ENCODE assay signal across 15 cellular contexts in the genomic region with DNA sequence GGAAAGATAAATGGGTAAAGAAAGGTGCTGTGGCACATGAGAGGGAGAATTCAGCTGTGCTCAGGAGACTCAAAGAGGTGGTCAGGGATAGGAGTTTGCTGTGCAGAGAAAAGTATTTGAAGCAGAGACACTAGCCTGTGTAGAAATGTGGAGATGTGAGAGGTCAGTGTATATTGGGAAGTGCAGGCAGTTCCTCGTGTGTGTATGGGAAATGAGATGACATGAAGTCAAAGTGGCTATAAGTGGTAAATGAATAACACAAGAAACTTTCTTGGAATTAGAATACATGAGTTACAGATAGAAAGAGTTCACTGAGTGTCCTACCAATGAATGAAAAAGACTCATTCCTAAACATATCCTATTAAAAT. TPM values are rescaled to one million over a fixed set of nuclear protein-coding genes. Genes with fewer than 3 reads are reported as not detected.
A peak's percentile ranks its signal among the peaks of the same experiment; 100 is the strongest.
DNase-seq lines count a peak whose midpoint lies in the region; ATAC-seq, FAIRE-seq and TF ChIP-seq lines count a peak whose summit lies in the region.
"Had no signal": no experiment of that assay in that cellular context is flagged by ENCODE, and none has a peak within 500 bp of the region (broad histone marks: within the 10 kb centered on the region; RNA-seq: fewer than 3 reads in every experiment).

No MANE protein-coding gene starts in this region.

- CTCF ChIA-PET in K562 (lab: Yijun Ruan, JAX; ENCODE audit: low intra/inter-chr PET ratio): no interaction called here

- no peak overlapping the region for H3K4me3 Mint-ChIP-seq in activated CD4-positive, alpha-beta T cell treated with anti-CD3 and anti-CD28 coated beads, Interleukin-2, amount 10 ng/mL, durations not matched to agents 24 days and 14 days
- H3K4me3 Mint-ChIP-seq: B cell; T-helper 2 cell treated with Interferon-gamma antibody and Interleukin-4, amounts not matched to agents 5 μg/mL and 100 μg/mL, for 36 hours had no signal

- no peak for FAIRE-seq in K562 (lab: Jason Lieb, UNC)

- H3K79me2 ChIP-seq in K562 (ENCODE audit: control insufficient read depth, insufficient read depth, low read length): peaks cover 93% of the 10 kb centered on the region

- H2AFZ ChIP-seq in K562 (ENCODE audit: low read depth, low read length): no peak overlapping the region

- no peak overlapping the region for H3K27ac ChIP-seq in K562 (ENCODE audit: extremely low read depth, low read depth, low read length)
- peak overlapping the region; percentile 74 for H3K27ac ChIP-seq in right cardiac atrium (ENCODE audit: low read length)
- peak overlapping the region; percentile 75 for H3K27ac ChIP-seq in skeletal muscle tissue (ENCODE audit: low read depth, low read length)

- in situ Hi-C loops in K562 (cut with MboI): no loop called here

- no peak for TF ChIP-seq EP300 in K562 (IDR thresholded peaks at IDR 0.05; ENCODE audit: low read length)

- H3K9me1 ChIP-seq in K562 (ENCODE audit: control insufficient read depth, insufficient read depth, low read length): no peaks in the 10 kb centered on the region

- no peaks in the 10 kb centered on the region for H3K9me3 ChIP-seq in K562 (replicated peaks; ENCODE audit: control insufficient read depth, insufficient read depth, low read depth, low read length)
- H3K9me3 ChIP-seq in right cardiac atrium (ENCODE audit: control insufficient read depth, low read length): no peaks in the 10 kb centered on the region
- no peaks in the 10 kb centered on the region for H3K9me3 ChIP-seq in skeletal muscle tissue (ENCODE audit: control insufficient read depth in 3 of 3, low read length in 3 of 3)

- H3K9ac ChIP-seq in K562 (ENCODE audit: insufficient read depth in 1 of 2, low read depth in 2 of 2, low read length in 2 of 2) (no peak overlapping the region), skeletal muscle tissue (ENCODE audit: low read depth in 1 of 3, low read length in 3 of 3) (peak overlapping the region in 2 of 3 donors; percentile 39 to 48)

- peak; percentile 86 for DNase-seq in EH (ENCODE audit: low read depth)
- DNase-seq in K562 (ENCODE audit: extremely low read depth in 1 of 4, low spot score in 3 of 4): no peak
- DNase-seq in right cardiac atrium: no peak
- no peak for DNase-seq in HuH-7 (ENCODE audit: low spot score)
- no peak for DNase-seq in activated CD4-positive, alpha-beta T cell treated with anti-CD3 and anti-CD28 coated beads, Interleukin-2, amount 10 ng/mL, durations not matched to agents 24 days and 14 days
- DNase-seq: activated CD4-positive, alpha-beta T cell treated with anti-CD3 and anti-CD28 coated beads, Interleukin-2, amount 50 U/mL, for 48 hours; effector CD4-positive, alpha-beta T cell; islet precursor cell; stimulated activated CD4-positive, alpha-beta T cell treated with anti-CD3 and anti-CD28 coated beads, Interleukin-4, amount 100 ng/mL, for 24 hours had no signal

- peaks cover 10 to 24% of the 10 kb centered on the region in 2 experiments; a peak in 3 of 5 replicates for H3K4me1 ChIP-seq in K562 (replicated peaks in 1 of 2; ENCODE audit: control insufficient read depth in 2 of 2, insufficient read depth in 2 of 2, low read length in 2 of 2)
- peaks cover 5% of the 10 kb centered on the region for H3K4me1 ChIP-seq in right cardiac atrium (ENCODE audit: control insufficient read depth, insufficient read depth, low read length)
- H3K4me1 ChIP-seq in skeletal muscle tissue (ENCODE audit: control insufficient read depth in 3 of 3, insufficient read depth in 3 of 3, low read length in 3 of 3): peaks cover 31 to 43% (median 37%) of the 10 kb centered on the region in 3 donors

- 13% methylated on average over 1 of the region's 1 CpG for WGBS in K562 (ENCODE audit: insufficient coverage, low coverage, missing lambda C conversion rate)
- 40% methylated on average over 1 of the region's 1 CpG for WGBS in right cardiac atrium

- peaks cover 2% of the 10 kb centered on the region for H3K4me1 Mint-ChIP-seq in activated CD4-positive, alpha-beta T cell treated with anti-CD3 and anti-CD28 coated beads, Interleukin-2, amount 10 ng/mL, durations not matched to agents 24 days and 14 days
- H3K4me1 Mint-ChIP-seq: B cell had no signal

- H3K27me3 ChIP-seq in K562 (ENCODE audit: control insufficient read depth in 2 of 2, insufficient read depth in 2 of 2, low read length in 2 of 2): no peaks in the 10 kb centered on the region
- no peaks in the 10 kb centered on the region for H3K27me3 ChIP-seq in right cardiac atrium (ENCODE audit: control insufficient read depth, insufficient read depth)
- no peaks in the 10 kb centered on the region for H3K27me3 ChIP-seq in skeletal muscle tissue (ENCODE audit: control insufficient read depth in 3 of 3, insufficient read depth in 3 of 3, low read length in 3 of 3)

- no peak overlapping the region for H3K4me2 ChIP-seq in K562 (ENCODE audit: insufficient read depth, low read length)

- H3K27ac Mint-ChIP-seq in activated CD4-positive, alpha-beta T cell treated with anti-CD3 and anti-CD28 coated beads, Interleukin-2, amount 10 ng/mL, durations not matched to agents 24 days and 14 days: no peak overlapping the region
- H3K27ac Mint-ChIP-seq: activated T-helper 2 cell treated with anti-CD3 and anti-CD28 coated beads, Interferon-gamma antibody, Interleukin-2, Interleukin-4, amounts not matched to agents 10 μg/mL and 5 μg/mL and 100 μg/mL, durations not matched to agents 14 hours and 24 hours and 36 hours; B cell; T-helper 2 cell treated with Interferon-gamma antibody and Interleukin-4, amounts not matched to agents 5 μg/mL and 100 μg/mL, for 36 hours had no signal

- intact Hi-C loops in K562 (cut with micrococcal nuclease) (no loop called here), right cardiac atrium (cut with DNase I) (no loop called here)
- intact Hi-C loops in activated CD4-positive, alpha-beta T cell treated with anti-CD3 and anti-CD28 coated beads, Interleukin-2, amount 10 ng/mL, durations not matched to agents 24 days and 14 days (cut with micrococcal nuclease): no loop called here

- no peak for TF ChIP-seq RAD21 in K562 (CRISPR knock-in tag; conservative IDR thresholded peaks at IDR 0.05 in 1 of 2, IDR thresholded peaks at IDR 0.05 in 1 of 2)

- no peaks in the 10 kb centered on the region for H4K20me1 ChIP-seq in K562 (replicated peaks; ENCODE audit: control insufficient read depth, insufficient read depth, low read length)

- ATAC-seq in K562 (no peak), right cardiac atrium (peak in 1 of 2 donors; percentile 51), HG03159 (IDR thresholded peaks at IDR 0.05; ENCODE audit: unreplicated experiment) (no peak), GM21825 (IDR thresholded peaks at IDR 0.05; ENCODE audit: unreplicated experiment) (no peak)

- H3K36me3 ChIP-seq in K562 (ENCODE audit: control insufficient read depth, insufficient read depth, low read length) (peaks cover 14% of the 10 kb centered on the region), skeletal muscle tissue (ENCODE audit: control insufficient read depth in 3 of 3, insufficient read depth in 3 of 3, low read length in 3 of 3) (peaks cover 0 to 4% (median 1%) of the 10 kb centered on the region in 3 donors)

- no peak for TF ChIP-seq POLR2A in K562 (conservative IDR thresholded peaks at IDR 0.05)

- no peak for TF ChIP-seq CTCF in K562 (IDR thresholded peaks at IDR 0.05 in 2 of 3, conservative IDR thresholded peaks at IDR 0.05 in 1 of 3; ENCODE audit: insufficient read depth in 2 of 3, low read depth in 1 of 3, low read length in 3 of 3)

- peaks cover 10% of the 10 kb centered on the region for H3K36me3 Mint-ChIP-seq in activated CD4-positive, alpha-beta T cell treated with anti-CD3 and anti-CD28 coated beads, Interleukin-2, amount 10 ng/mL, durations not matched to agents 24 days and 14 days (ENCODE audit: low read depth)

- H3K27me3 Mint-ChIP-seq in activated CD4-positive, alpha-beta T cell treated with anti-CD3 and anti-CD28 coated beads, Interleukin-2, amount 10 ng/mL, durations not matched to agents 24 days and 14 days: peaks cover 10% of the 10 kb centered on the region
- H3K27me3 Mint-ChIP-seq: B cell had no signal

- no peak overlapping the region for H3K4me3 ChIP-seq in K562
- H3K4me3 ChIP-seq in right cardiac atrium (ENCODE audit: low read length): no peak overlapping the region
- H3K4me3 ChIP-seq in skeletal muscle tissue (ENCODE audit: low read length in 3 of 3): no peak overlapping the region

- BruUV-seq in K562 (replicated peaks; lab: Mats Ljungman, UMichigan): no TSS peak

- H3K9me3 Mint-ChIP-seq in activated CD4-positive, alpha-beta T cell treated with anti-CD3 and anti-CD28 coated beads, Interleukin-2, amount 10 ng/mL, durations not matched to agents 24 days and 14 days: no peaks in the 10 kb centered on the region
- H3K9me3 Mint-ChIP-seq: activated T-helper 2 cell treated with anti-CD3 and anti-CD28 coated beads, Interferon-gamma antibody, Interleukin-2, Interleukin-4, amounts not matched to agents 10 μg/mL and 5 μg/mL and 100 μg/mL, durations not matched to agents 14 hours and 24 hours and 36 hours; T-helper 2 cell treated with Interferon-gamma antibody and Interleukin-4, amounts not matched to agents 5 μg/mL and 100 μg/mL, for 36 hours had no signal

- POLR2A ChIA-PET in K562 (lab: Yijun Ruan, JAX): interaction anchor here (1.1 kb wide), 1 partner anchor 9 kb away, joined by 3 read pairs; no protein-coding TSS in a partner anchor

TF ChIP-seq in K562, 482 proteins besides CTCF, POLR2A, EP300 and RAD21 (continues in another document):
- TF ChIP-seq NCOA6 (IDR thresholded peaks at IDR 0.05): 0 out of 2 replicates have a peak, but pooled peaks have one; percentile 2

RNA-seq across cellular contexts. Expression of a gene that starts 11.6 kb away (rescaled TPM):
- 28.1 and 49.5 TPM in 2 replicates for total RNA-seq in K562 (2011; cell fraction: chromatin; rRNA removed; ENCODE audit: low replicate concordance)
- total RNA-seq in K562 (2011; cell fraction: nucleolus; rRNA removed): 9.5 and 14.5 TPM in 2 replicates
- 23.2 and 33.6 TPM in 2 replicates for total RNA-seq in K562 (2011; cell fraction: nucleoplasm; rRNA removed)
- 19.2 and 19.3 TPM in 2 replicates for total RNA-seq in K562 (2014; rRNA removed)
- 34.2 and 38.0 TPM in 2 replicates for total RNA-seq in K562 (2014; rRNA removed; fragmentation: Illumina TruSeq; extraction: Trizol)
- 30.2 and 32.8 TPM in 2 replicates for total RNA-seq in K562 (2015; rRNA removed; fragmentation: Illumina TruSeq; extraction: Trizol)
- 28.2 and 30.4 TPM in 2 replicates for total RNA-seq in K562 (2021)
- 26.0 and 29.8 TPM in 2 replicates for polyA plus RNA-seq in K562 (2011; rRNA removed)
- polyA plus RNA-seq in K562 (2011; cell fraction: cytosol; rRNA removed): 8.6 and 15.5 TPM in 2 replicates
- 13.8 and 17.0 TPM in 2 replicates for polyA plus RNA-seq in K562 (2011; cell fraction: nucleus; rRNA removed)
- polyA plus RNA-seq in K562 (2012): 15.6 and 16.9 TPM in 2 replicates
- 25.6 and 27.3 TPM in 2 replicates for polyA plus RNA-seq in K562 (2014; fragmentation: Illumina TruSeq; extraction: Trizol)
- polyA plus RNA-seq in K562 (2014; fragmentation: Nextera tagmentation; extraction: Ambion mirVana): 1 to 10 TPM; 9.8 to 9.9 TPM
- 16.0 and 17.2 TPM in 2 replicates for polyA plus RNA-seq in K562 (2014; rRNA removed)
- 47.1 and 53.1 TPM in 2 replicates for polyA minus RNA-seq in K562 (2011; rRNA and poly(A)+ RNA removed)
- 25.6 and 51.2 TPM in 2 replicates for polyA minus RNA-seq in K562 (2011; cell fraction: cytosol; rRNA and poly(A)+ RNA removed)
- polyA minus RNA-seq in K562 (2011; cell fraction: nucleus; rRNA and poly(A)+ RNA removed): 16.3 and 27.7 TPM in 2 replicates
- total RNA-seq in right cardiac atrium: 100 to 1,000 TPM; 268 to 327 (median 295) TPM
- 86.3 TPM for polyA plus RNA-seq in right cardiac atrium
- 52.7 TPM for total RNA-seq in skeletal muscle tissue
- total RNA-seq in activated CD4-positive, alpha-beta T cell treated with anti-CD3 and anti-CD28 coated beads, Interleukin-2, amount 10 ng/mL, durations not matched to agents 24 days and 14 days: 17.9 and 19.1 TPM in 2 replicates

Comparison
In these comparisons a context has a peak if more than half of its experiments do, and no peak if none do; other contexts are left out.
1. H3K9ac ChIP-seq: peak in skeletal muscle tissue (2 of 3); none in K562 (0 of 2).